ENCODE assay signal across 21 cellular contexts in the genomic region with DNA sequence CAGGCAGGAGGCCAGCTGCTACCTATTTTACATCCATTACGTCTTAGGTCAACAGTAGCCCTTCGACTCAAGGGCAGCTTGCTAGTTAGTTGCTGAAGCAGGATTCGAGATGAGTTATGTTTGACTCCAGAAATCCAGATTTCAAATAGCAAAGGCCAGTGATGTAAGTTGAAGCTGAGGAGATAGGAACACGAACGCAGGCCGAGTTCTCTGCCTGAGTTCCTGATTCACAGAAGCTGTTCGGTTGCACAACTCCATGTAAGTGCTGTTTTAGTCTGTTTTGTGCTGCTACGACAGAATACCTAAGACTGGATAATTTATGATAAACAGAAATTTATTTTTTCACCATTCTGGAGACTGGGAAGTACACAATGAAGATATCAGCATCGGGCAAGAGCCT.
"Had no signal": no experiment of that assay in that cellular context is flagged by ENCODE, and none has a peak within 500 bp of the region (broad histone marks: within the 10 kb centered on the region; RNA-seq: fewer than 3 reads in every experiment).

No MANE protein-coding gene starts in this region.

- H3K27ac ChIP-seq: ascending aorta, colonic mucosa, gastroesophageal sphincter, neural progenitor cell, psoas muscle, suprapubic skin, transverse colon had no signal

- H3K4me1 ChIP-seq: ascending aorta, colonic mucosa, neural progenitor cell, psoas muscle had no signal

- H3K36me3 Mint-ChIP-seq: memory B cell, naive B cell, neural progenitor cell had no signal

- H2AFZ ChIP-seq: neural progenitor cell had no signal

- DNase-seq: activated CD4-positive, alpha-beta T cell treated with anti-CD3 and anti-CD28 coated beads for 48 hours; activated CD4-positive, CD25-positive, alpha-beta regulatory T cell; activated CD8-positive, alpha-beta T cell treated with anti-CD3 and anti-CD28 coated beads, Interleukin-2, amount 10 ng/mL, durations not matched to agents 7 days and 5 days; activated effector memory CD4-positive, alpha-beta T cell treated with anti-CD3 and anti-CD28 coated beads, Interleukin-2, amount 50 U/mL, for 16 hours; activated naive CD4-positive, alpha-beta T cell treated with anti-CD3 and anti-CD28 coated beads, Interleukin-2, amount 50 U/mL, for 16 hours; activated T-cell treated with anti-CD3 and anti-CD28 coated beads, Interleukin-2, amount 50 U/mL, for 4 hours; colonic mucosa; heart left ventricle; left lung; mucosa of descending colon; naive B cell; psoas muscle; stimulated activated naive CD8-positive, alpha-beta T cell treated with anti-CD3 and anti-CD28 coated beads, Interleukin-15, amount 100 ng/mL, for 72 hours; transverse colon had no signal

- H3K27me3 ChIP-seq: ascending aorta, colonic mucosa, gastroesophageal sphincter, heart left ventricle, left lung, neural progenitor cell, suprapubic skin, transverse colon had no signal

- H3K27ac Mint-ChIP-seq: activated CD8-positive, alpha-beta T cell treated with anti-CD3 and anti-CD28 coated beads, Interleukin-2, amount 10 ng/mL, durations not matched to agents 7 days and 5 days; neural progenitor cell; stimulated activated naive CD8-positive, alpha-beta T cell treated with anti-CD3 and anti-CD28 coated beads, Interleukin-15, amount 100 ng/mL, for 72 hours had no signal

- H3K36me3 ChIP-seq: ascending aorta, colonic mucosa, gastroesophageal sphincter, left lung, neural progenitor cell, suprapubic skin, transverse colon had no signal

- H3K4me2 ChIP-seq: neural progenitor cell had no signal

- H3K9me3 Mint-ChIP-seq: activated T-cell treated with anti-CD3 and anti-CD28 coated beads, Interleukin-2, amount 50 U/mL, for 4 hours; central memory CD8-positive, alpha-beta T cell; memory B cell; naive B cell; neural progenitor cell; stimulated activated naive CD8-positive, alpha-beta T cell treated with anti-CD3 and anti-CD28 coated beads, Interleukin-15, amount 100 ng/mL, for 72 hours had no signal

- H3K4me3 ChIP-seq: ascending aorta, colonic mucosa, gastroesophageal sphincter, heart left ventricle, left lung, mucosa of descending colon, neural progenitor cell, psoas muscle, suprapubic skin, transverse colon had no signal

- H3K27me3 Mint-ChIP-seq: central memory CD8-positive, alpha-beta T cell; memory B cell; naive B cell; stimulated activated naive CD8-positive, alpha-beta T cell treated with anti-CD3 and anti-CD28 coated beads, Interleukin-15, amount 100 ng/mL, for 72 hours had no signal

- H3K9me3 ChIP-seq: ascending aorta, colonic mucosa, gastroesophageal sphincter, heart left ventricle, left lung, mucosa of descending colon, psoas muscle, suprapubic skin, transverse colon had no signal

- H3K4me3 Mint-ChIP-seq: activated CD8-positive, alpha-beta T cell treated with anti-CD3 and anti-CD28 coated beads, Interleukin-2, amount 10 ng/mL, durations not matched to agents 7 days and 5 days; activated T-cell treated with anti-CD3 and anti-CD28 coated beads, Interleukin-2, amount 50 U/mL, for 4 hours; central memory CD8-positive, alpha-beta T cell; memory B cell; neural progenitor cell; stimulated activated naive CD8-positive, alpha-beta T cell treated with anti-CD3 and anti-CD28 coated beads, Interleukin-15, amount 100 ng/mL, for 72 hours had no signal

- ATAC-seq: activated CD8-positive, alpha-beta T cell treated with anti-CD3 and anti-CD28 coated beads, Interleukin-2, amount 10 ng/mL, durations not matched to agents 7 days and 5 days; activated T-cell treated with anti-CD3 and anti-CD28 coated beads, Interleukin-2, amount 50 U/mL, for 4 hours; gastroesophageal sphincter; heart left ventricle; left lung; mucosa of descending colon; right cardiac atrium; stimulated activated naive CD8-positive, alpha-beta T cell treated with anti-CD3 and anti-CD28 coated beads, Interleukin-15, amount 100 ng/mL, for 72 hours had no signal

- H3K9ac ChIP-seq: neural progenitor cell had no signal
